ENCODE assay signal across 8 cellular contexts in the genomic region with DNA sequence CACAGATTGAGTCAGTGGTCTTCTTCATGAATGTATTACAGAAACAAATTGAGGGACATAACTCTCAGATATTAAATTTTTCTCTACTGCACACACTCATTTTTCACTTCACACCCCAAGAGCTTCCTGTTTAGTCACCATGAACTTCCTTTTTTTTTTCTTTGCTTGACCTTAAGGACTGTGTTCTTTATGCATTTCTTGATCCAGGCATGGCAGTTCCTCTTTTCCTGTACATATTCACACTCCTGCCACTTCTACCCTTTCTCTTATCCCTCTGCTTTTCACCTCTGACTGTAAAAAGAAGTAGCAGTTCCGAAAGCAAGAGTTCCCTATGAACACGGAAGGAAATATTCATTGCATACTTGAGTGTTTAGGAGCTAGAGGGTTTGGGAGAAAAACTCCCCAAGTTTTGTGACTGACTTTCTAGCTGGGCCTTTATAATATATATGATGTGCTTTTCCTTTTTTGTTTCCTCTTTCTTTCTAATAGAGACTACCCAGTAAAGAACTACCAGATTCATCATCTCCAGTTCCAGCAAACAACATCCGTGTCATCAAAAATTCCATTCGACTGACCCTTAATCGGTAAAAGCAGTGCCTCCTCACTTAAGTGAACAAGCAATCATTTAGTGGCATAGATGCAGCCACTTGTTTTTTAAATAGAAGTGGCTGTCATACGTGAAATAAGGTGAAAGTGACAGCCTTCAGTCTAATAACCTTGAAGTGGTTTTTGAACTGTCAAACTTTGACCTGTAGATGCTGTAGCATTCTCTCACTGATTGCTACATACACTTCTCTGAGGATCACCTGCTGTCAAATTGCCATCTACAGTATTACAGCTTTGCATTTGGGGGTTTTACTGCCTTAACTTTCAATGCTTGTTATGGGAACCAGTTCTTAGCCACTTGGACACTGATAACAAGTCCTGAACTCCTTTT. TPM values are rescaled to one million over a fixed set of nuclear protein-coding genes. Genes with fewer than 3 reads are reported as not detected.
A peak's percentile ranks its signal among the peaks of the same experiment; 100 is the strongest.
DNase-seq lines count a peak whose midpoint lies in the region; ATAC-seq and TF ChIP-seq lines count a peak whose summit lies in the region.

No MANE protein-coding gene starts in this region.

- peaks cover 78% of the 10 kb centered on the region for H3K36me3 ChIP-seq in RWPE2 (ENCODE audit: low read depth)
- H3K36me3 ChIP-seq in left ventricle myocardium inferior = peaks cover 80% of the 10 kb centered on the region
- H3K36me3 ChIP-seq in tibial artery = peaks cover 52 to 85% (median 80%) of the 10 kb centered on the region in 3 donors

- intact Hi-C loops in left ventricle myocardium inferior (cut with micrococcal nuclease) (loop anchor here (10.0 kb wide), 2 partner anchors 98 to 198 kb away; no protein-coding TSS in a partner anchor), tibial artery (cut with DNase I; ENCODE audit: low total_unique reads) (no loop called here)

- ATAC-seq in GM21717 (IDR thresholded peaks at IDR 0.05; ENCODE audit: unreplicated experiment) (peak; percentile 56), RWPE2 (ENCODE audit: low read depth) (no peak), GM21360 (IDR thresholded peaks at IDR 0.05; ENCODE audit: unreplicated experiment) (no peak)

- H3K9me3 ChIP-seq in RWPE2 (ENCODE audit: severe bottlenecking) (no peaks in the 10 kb centered on the region), left ventricle myocardium inferior (replicated peaks) (no peaks in the 10 kb centered on the region), tibial artery (no peaks in the 10 kb centered on the region)

- no peaks in the 10 kb centered on the region for H3K4me1 ChIP-seq in RWPE2 (ENCODE audit: insufficient read depth, poor library complexity, severe bottlenecking)
- H3K4me1 ChIP-seq in left ventricle myocardium inferior = no peaks in the 10 kb centered on the region
- no peaks in the 10 kb centered on the region for H3K4me1 ChIP-seq in tibial artery

- DNase-seq in CD1c-positive myeloid dendritic cell (ENCODE audit: extremely low spot score) (peak; percentile 89), RWPE2 (ENCODE audit: low spot score) (no peak), left ventricle myocardium inferior (no peak), tibial artery (no peak), NCI-H510A treated with DMSO at 0.1 percent for 48 hours (lab: John Stamatoyannopoulos, UW) (no peak)
- DNase-seq in stimulated activated CD8-positive, alpha-beta memory T cell treated with anti-CD3 and anti-CD28 coated beads, Interleukin-4, amount 100 ng/mL, for 48 hours = no peak

- no peak for TF ChIP-seq CTCF in RWPE2 (IDR thresholded peaks at IDR 0.05; ENCODE audit: poor library complexity, severe bottlenecking)
- TF ChIP-seq CTCF in left ventricle myocardium inferior (IDR thresholded peaks at IDR 0.05; ENCODE audit: borderline replicate concordance) = no peak
- no peak for TF ChIP-seq CTCF in tibial artery (IDR thresholded peaks at IDR 0.05)

- H3K27me3 ChIP-seq in RWPE2 (ENCODE audit: insufficient read depth, poor library complexity, severe bottlenecking) = no peaks in the 10 kb centered on the region
- no peaks in the 10 kb centered on the region for H3K27me3 ChIP-seq in left ventricle myocardium inferior (ENCODE audit: low read depth)
- no peaks in the 10 kb centered on the region for H3K27me3 ChIP-seq in tibial artery

- peak overlapping the region; percentile 4 for H3K27ac ChIP-seq in RWPE2 (ENCODE audit: poor library complexity, severe bottlenecking)
- peak overlapping the region; percentile 24 for H3K27ac ChIP-seq in left ventricle myocardium inferior (replicated peaks)
- H3K27ac ChIP-seq in tibial artery = no peak overlapping the region

- H3K4me3 ChIP-seq in RWPE2 (ENCODE audit: severe bottlenecking) (no peak overlapping the region), left ventricle myocardium inferior (no peak overlapping the region), tibial artery (no peak overlapping the region)

RNA-seq across cellular contexts. Expression of a gene that starts 40.8 kb away (rescaled TPM):
- 6.9 TPM for total RNA-seq in left ventricle myocardium inferior

Comparison
In these comparisons a context has a peak if more than half of its experiments do, and no peak if none do; other contexts are left out.
1. H3K27ac ChIP-seq: peak in RWPE2 (single experiment) and left ventricle myocardium inferior (single experiment); none in tibial artery (0 of 2).